8 cellular contexts compared by ENCODE assay signal in the genomic region with DNA sequence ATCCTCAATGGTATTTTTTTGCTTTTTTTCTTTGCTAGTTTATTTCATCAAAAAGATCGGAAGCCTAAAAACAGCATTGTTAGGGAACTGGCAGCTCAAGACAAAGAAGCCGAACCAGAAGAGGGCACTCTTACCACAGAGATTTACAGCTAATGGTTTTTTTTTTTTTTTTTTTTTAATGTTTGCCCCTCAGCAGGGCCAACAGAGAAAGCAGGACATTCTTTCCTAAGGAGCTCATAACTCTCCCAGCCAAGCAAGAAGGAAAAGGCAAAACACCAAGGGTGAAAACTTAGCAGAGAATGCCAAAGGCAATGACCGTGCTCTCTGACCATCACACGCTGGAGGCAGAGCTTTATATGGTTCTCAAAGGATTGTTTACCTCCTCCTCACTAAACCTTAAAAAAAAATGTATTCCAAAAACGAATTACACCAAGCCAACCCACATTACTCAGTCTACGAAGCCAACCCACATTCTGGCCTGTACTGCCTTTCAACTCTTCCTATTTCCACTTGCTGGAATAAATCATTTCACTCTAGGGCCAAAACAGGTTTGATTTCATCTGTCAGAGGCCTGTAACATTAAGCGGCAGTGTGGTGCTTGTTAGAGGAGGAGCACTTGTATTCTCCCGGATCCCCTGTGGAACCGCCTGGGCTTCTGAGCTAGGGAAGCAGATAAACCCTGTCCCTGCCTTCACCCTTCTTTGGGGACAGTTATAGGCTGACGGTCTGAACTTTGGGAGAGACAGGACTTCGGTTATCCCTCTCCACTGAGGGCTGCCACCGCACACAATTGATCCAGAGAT. TPM values are rescaled to one million over a fixed set of nuclear protein-coding genes. Genes with fewer than 3 reads are reported as not detected.
DNase-seq lines count a peak whose midpoint lies in the region; ATAC-seq and TF ChIP-seq lines count a peak whose summit lies in the region.

No MANE protein-coding gene starts in this region.

- H3K23ac ChIP-seq in trophoblast cell (ENCODE audit: low read length) = no peak overlapping the region

- H2AK5ac ChIP-seq in trophoblast cell (ENCODE audit: low read length) = no peak overlapping the region

- H2AFZ ChIP-seq in trophoblast cell (ENCODE audit: insufficient read depth, low read length, poor library complexity) = peak overlapping the region; percentile 20

- H3K79me1 ChIP-seq in trophoblast cell (ENCODE audit: low read length) = no peaks in the 10 kb centered on the region

- H3K18ac ChIP-seq in trophoblast cell (ENCODE audit: low read length) = no peak overlapping the region

- peak; percentile 90 for DNase-seq in AG09309 (ENCODE audit: low read depth)
- peak; percentile 18 for DNase-seq in GM13976 (ENCODE audit: low spot score)
- DNase-seq in NCI-H2107 (lab: John Stamatoyannopoulos, UW) = peak; percentile 20
- peak; percentile 62 for DNase-seq in globus pallidus (ENCODE audit: low spot score)
- peak; percentile 14 to 66 for DNase-seq in trophoblast cell
- DNase-seq in stimulated activated CD4-positive, alpha-beta T cell treated with anti-CD3 and anti-CD28 coated beads, Interleukin-2, amount 100 ng/mL, for 48 hours = no peak

- ATAC-seq in GM18517 (IDR thresholded peaks at IDR 0.05; ENCODE audit: unreplicated experiment) = no peak

- H3K4me2 ChIP-seq in trophoblast cell (ENCODE audit: low read length) = no peak overlapping the region

- no peak overlapping the region for H4K8ac ChIP-seq in trophoblast cell (ENCODE audit: low read depth, low read length)

- H3K4me3 ChIP-seq in AG09309 (ENCODE audit: control insufficient read depth, low read depth, low read length) (no peak overlapping the region), WI38 (ENCODE audit: low read depth, low read length) (no peak overlapping the region), trophoblast cell (ENCODE audit: low read depth, low read length) (no peak overlapping the region)

- peak; percentile 72 for TF ChIP-seq CTCF in AG09309 (IDR thresholded peaks at IDR 0.05; ENCODE audit: control insufficient read depth, insufficient read depth, low read depth, low read length, missing control alignments)
- TF ChIP-seq CTCF in GM13976 (IDR thresholded peaks at IDR 0.05; ENCODE audit: borderline replicate concordance, control extremely low read depth, extremely low read depth, insufficient read depth, missing control alignments) = peak; percentile 35
- peak; percentile 31; the same call in 1 of the 2 replicates for TF ChIP-seq CTCF in WI38 (IDR thresholded peaks at IDR 0.05; ENCODE audit: low read depth, low read length)

- H2BK5ac ChIP-seq in trophoblast cell (ENCODE audit: low read depth, low read length, poor library complexity) = no peak overlapping the region

- no peak overlapping the region for H4K91ac ChIP-seq in trophoblast cell (ENCODE audit: low read depth, low read length)

- H3K27me3 ChIP-seq in trophoblast cell (ENCODE audit: insufficient read depth, low read length) = no peaks in the 10 kb centered on the region

- no peak overlapping the region for H3K4ac ChIP-seq in trophoblast cell (ENCODE audit: low read depth, low read length)

- H4K12ac ChIP-seq in trophoblast cell (ENCODE audit: low read depth, low read length) = no peak overlapping the region

- no peak overlapping the region for H3K14ac ChIP-seq in trophoblast cell (ENCODE audit: low read length)

- no peak overlapping the region for H3K27ac ChIP-seq in trophoblast cell (ENCODE audit: low read depth, low read length)

- H2BK12ac ChIP-seq in trophoblast cell (ENCODE audit: low read length) = no peak overlapping the region

- no peak overlapping the region for H2BK120ac ChIP-seq in trophoblast cell (ENCODE audit: insufficient read depth, low read length, poor library complexity)

- no peak overlapping the region for H3K9ac ChIP-seq in trophoblast cell (ENCODE audit: low read length)

- H3K36me3 ChIP-seq in trophoblast cell (ENCODE audit: control insufficient read depth in 1 of 2, insufficient read depth in 2 of 2, low read length in 2 of 2) = no peaks in the 10 kb centered on the region

- WGBS in trophoblast cell (ENCODE audit: extremely low coverage, insufficient coverage, insufficient read length) = no CpG with 5 or more reads among the region's 12 CpGs

- no peaks in the 10 kb centered on the region for H3K79me2 ChIP-seq in trophoblast cell (ENCODE audit: control insufficient read depth, insufficient read depth, low read length, poor library complexity)

- in situ Hi-C loops in GM13976 (cut with MboI; ENCODE audit: low sequenced_read_pairs, unreplicated experiment) = loop anchor here (10.0 to 25.0 kb wide), 3 partner anchors 149 to 532 kb away; no protein-coding TSS in a partner anchor

- no peaks in the 10 kb centered on the region for H3K9me3 ChIP-seq in trophoblast cell (ENCODE audit: insufficient read depth, low read depth, low read length)

- peaks cover 0 to 3% of the 10 kb centered on the region in 2 experiments for H3K4me1 ChIP-seq in trophoblast cell (ENCODE audit: control insufficient read depth in 1 of 2, insufficient read depth in 2 of 2, low read length in 2 of 2)

RNA-seq across cellular contexts. Expression of gene GYG1, which starts 35.6 kb away (rescaled TPM):
- 28.0 and 30.5 TPM in 2 replicates for polyA plus RNA-seq in trophoblast cell (2013)

Comparison
In these comparisons a context has a peak if more than half of its experiments do, and no peak if none do; other contexts are left out.
1. DNase-seq: peak in AG09309 (single experiment), GM13976 (single experiment), NCI-H2107 (single experiment), globus pallidus (single experiment) and trophoblast cell (2 of 2); none in stimulated activated CD4-positive, alpha-beta T cell treated with anti-CD3 and anti-CD28 coated beads, Interleukin-2, amount 100 ng/mL, for 48 hours (0 of 2).
2. Peak in every context shown above with its lines, with median percentiles within 50 percentile points of each other: CTCF ChIP-seq.